ENCODE assay signal across 8 cellular contexts in genomic region chr17:59565171-59565958, GRCh38. TPM values are rescaled to one million over a fixed set of nuclear protein-coding genes. Genes with fewer than 3 reads are reported as not detected.
DNase-seq lines count a peak whose midpoint lies in the region; ATAC-seq and TF ChIP-seq lines count a peak whose summit lies in the region.

Gene DHX40 (plus strand): TSS chr17:59565610. CDS start chr17:59565672, 62 bp downstream.

- no peak for TF ChIP-seq CTCF in cardiac muscle cell (IDR thresholded peaks at IDR 0.05; ENCODE audit: low read depth, low read length)
- TF ChIP-seq CTCF in parathyroid adenoma (IDR thresholded peaks at IDR 0.05) = no peak
- TF ChIP-seq CTCF in tibial artery (IDR thresholded peaks at IDR 0.05) = no peak

- H3K9me3 ChIP-seq in cardiac muscle cell (ENCODE audit: low read depth) (no peaks in the 10 kb centered on the region), parathyroid adenoma (ENCODE audit: control insufficient read depth, low read length) (no peaks in the 10 kb centered on the region), tibial artery (no peaks in the 10 kb centered on the region)

- H3K4me1 ChIP-seq in cardiac muscle cell (ENCODE audit: low read depth) = peaks cover 6% of the 10 kb centered on the region
- no peaks in the 10 kb centered on the region for H3K4me1 ChIP-seq in parathyroid adenoma
- peaks cover 0 to 13% (median 4%) of the 10 kb centered on the region in 4 donors for H3K4me1 ChIP-seq in tibial artery

- no peak within 1 kb of the TSS for H3K9ac ChIP-seq in parathyroid adenoma

- H3K27me3 ChIP-seq in cardiac muscle cell = no peaks in the 10 kb centered on the region
- no peaks in the 10 kb centered on the region for H3K27me3 ChIP-seq in parathyroid adenoma (ENCODE audit: control insufficient read depth, insufficient read depth, low read length)
- H3K27me3 ChIP-seq in tibial artery = no peaks in the 10 kb centered on the region

- H3K4me1 Mint-ChIP-seq in activated naive CD8-positive, alpha-beta T cell treated with anti-CD3 and anti-CD28 coated beads, Interleukin-2, amount 50 U/mL, for 24 hours = peaks cover 22% of the 10 kb centered on the region

- intact Hi-C loops in tibial artery (cut with DNase I; ENCODE audit: low total_unique reads) = loop anchor here (10.0 kb wide), 1 partner anchor 49 kb away; the partner anchor contains the start of gene CLTC

- H3K4me3 Mint-ChIP-seq in activated naive CD8-positive, alpha-beta T cell treated with anti-CD3 and anti-CD28 coated beads, Interleukin-2, amount 50 U/mL, for 24 hours = peak within 1 kb of the TSS; percentile 100

- H3K4me2 ChIP-seq in parathyroid adenoma (ENCODE audit: low read length) = peak within 1 kb of the TSS; percentile 56

- peak within 1 kb of the TSS; percentile 68 for H3K27ac ChIP-seq in cardiac muscle cell
- H3K27ac ChIP-seq in parathyroid adenoma = peak within 1 kb of the TSS; percentile 86
- peak within 1 kb of the TSS; percentile 88 to 96 for H3K27ac ChIP-seq in tibial artery

- peak within 1 kb of the TSS; percentile 96 for H2AFZ ChIP-seq in parathyroid adenoma

- DNase-seq in NCI-H1436 (lab: John Stamatoyannopoulos, UW) (peak; percentile 97), SW480 (ENCODE audit: low spot score) (peak; percentile 95), cardiac muscle cell (ENCODE audit: low read depth in 1 of 2, low spot score in 1 of 2) (peak; percentile 96 to 98), tibial artery (peak; percentile 94 to 96)
- DNase-seq in activated naive CD8-positive, alpha-beta T cell treated with anti-CD3 and anti-CD28 coated beads, Interleukin-2, amount 50 U/mL, for 24 hours = peak; percentile 97

- peak within 1 kb of the TSS; percentile 99 for H3K27ac Mint-ChIP-seq in activated naive CD8-positive, alpha-beta T cell treated with anti-CD3 and anti-CD28 coated beads, Interleukin-2, amount 50 U/mL, for 24 hours

- H3K27me3 Mint-ChIP-seq in activated naive CD8-positive, alpha-beta T cell treated with anti-CD3 and anti-CD28 coated beads, Interleukin-2, amount 50 U/mL, for 24 hours = no peaks in the 10 kb centered on the region

- no peaks in the 10 kb centered on the region for H3K36me3 ChIP-seq in cardiac muscle cell
- H3K36me3 ChIP-seq in parathyroid adenoma (ENCODE audit: control insufficient read depth, insufficient read depth, low read length) = no peaks in the 10 kb centered on the region
- peaks cover 1 to 7% (median 1%) of the 10 kb centered on the region in 3 donors for H3K36me3 ChIP-seq in tibial artery

- H3K79me2 ChIP-seq in parathyroid adenoma = peaks cover 6% of the 10 kb centered on the region

- H3K36me3 Mint-ChIP-seq in activated naive CD8-positive, alpha-beta T cell treated with anti-CD3 and anti-CD28 coated beads, Interleukin-2, amount 50 U/mL, for 24 hours (ENCODE audit: low read depth) = peaks cover 7% of the 10 kb centered on the region

- H3K4me3 ChIP-seq in GM08714 (ENCODE audit: low read length) (peak within 1 kb of the TSS; percentile 88), cardiac muscle cell (peak within 1 kb of the TSS; percentile 94), parathyroid adenoma (ENCODE audit: low read depth, low read length) (peak within 1 kb of the TSS; percentile 73), tibial artery (peak within 1 kb of the TSS; percentile 87 to 98)

- ATAC-seq in HG02678 (IDR thresholded peaks at IDR 0.05; ENCODE audit: unreplicated experiment) = peak; percentile 87
- ATAC-seq in activated naive CD8-positive, alpha-beta T cell treated with anti-CD3 and anti-CD28 coated beads, Interleukin-2, amount 50 U/mL, for 24 hours = peak; percentile 91

- no peaks in the 10 kb centered on the region for H3K9me3 Mint-ChIP-seq in activated naive CD8-positive, alpha-beta T cell treated with anti-CD3 and anti-CD28 coated beads, Interleukin-2, amount 50 U/mL, for 24 hours

RNA-seq across cellular contexts. Expression of gene DHX40, which starts in this region (rescaled TPM):
- 53.0 and 62.6 TPM in 2 replicates for total RNA-seq in cardiac muscle cell
- polyA plus RNA-seq in cardiac muscle cell = 30.2 and 35.4 TPM in 2 replicates

Comparison
In these comparisons a context has a peak if more than half of its experiments do, and no peak if none do; other contexts are left out.
1. Peak in every context shown above with its lines: DNase-seq, ATAC-seq, H3K4me3 ChIP-seq and H3K27ac ChIP-seq.